ENCODE assay signal across 8 cellular contexts in the genomic region with DNA sequence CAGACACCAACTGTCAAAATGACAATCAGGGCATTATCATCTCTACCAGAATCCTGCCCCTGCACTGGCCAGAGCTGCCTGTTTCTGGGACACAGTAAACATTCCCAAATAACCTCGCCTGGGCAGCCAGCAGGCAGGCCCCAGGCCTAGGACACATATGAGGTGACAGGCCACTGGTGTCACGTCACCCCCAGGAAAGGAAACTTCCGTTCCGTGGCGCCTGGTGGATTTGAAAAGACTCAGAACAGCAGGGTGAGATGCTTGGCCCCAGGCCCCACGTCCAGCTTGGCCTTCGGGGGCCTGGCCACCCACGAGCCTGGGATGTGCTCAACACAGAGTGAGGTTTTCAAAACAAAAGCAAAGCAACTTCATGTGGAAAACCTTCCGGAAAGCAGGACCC. TPM values are rescaled to one million over a fixed set of nuclear protein-coding genes. Genes with fewer than 3 reads are reported as not detected.
DNase-seq lines count a peak whose midpoint lies in the region; ATAC-seq and TF ChIP-seq lines count a peak whose summit lies in the region.

No MANE protein-coding gene starts in this region.

- ATAC-seq in activated CD8-positive, alpha-beta T cell treated with anti-CD3 and anti-CD28 coated beads for 36 hours, result peak; percentile 11
- peak; percentile 15 to 22 for ATAC-seq in stimulated activated naive B cell treated with anti-CD40 and anti-IgM and Interleukin-4, amounts not matched to agents 10 μg/mL and 1 μg/mL and 100 μg/mL, for 72 hours (replicated peaks)
- ATAC-seq in HG03520 (IDR thresholded peaks at IDR 0.05; ENCODE audit: unreplicated experiment), result no peak

- H3K4me3 ChIP-seq in HAP-1, result peak overlapping the region; percentile 64
- H3K4me3 ChIP-seq in iPS-11a (ENCODE audit: low read depth, low read length), result peak overlapping the region; percentile 58

- DNase-seq in HAP-1 (ENCODE audit: low spot score in 2 of 2) (no peak), DMS 273 (lab: John Stamatoyannopoulos, UW; ENCODE audit: unreplicated experiment) (no peak), NCI-H1048 (lab: John Stamatoyannopoulos, UW) (no peak), KG1 (lab: John Stamatoyannopoulos, UW) (no peak)
- DNase-seq in activated CD8-positive, alpha-beta T cell treated with anti-CD3 and anti-CD28 coated beads for 36 hours, result peak; percentile 69
- no peak for DNase-seq in stimulated activated naive B cell treated with anti-CD40 and anti-IgM and Interleukin-4, amounts not matched to agents 10 μg/mL and 1 μg/mL and 100 μg/mL, for 72 hours

- in situ Hi-C loops in HAP-1 (cut with MboI; ENCODE audit: low sequenced_read_pairs), result no loop called here

- CTCF ChIA-PET in activated CD8-positive, alpha-beta T cell treated with anti-CD3 and anti-CD28 coated beads for 36 hours (lab: Charles Lee), result no interaction called here

- peaks cover 77% of the 10 kb centered on the region for H3K4me1 Mint-ChIP-seq in activated CD8-positive, alpha-beta T cell treated with anti-CD3 and anti-CD28 coated beads for 36 hours (ENCODE audit: low read depth)
- peaks cover 57 to 74% of the 10 kb centered on the region in 2 donors for H3K4me1 Mint-ChIP-seq in stimulated activated naive B cell treated with anti-CD40 and anti-IgM and Interleukin-4, amounts not matched to agents 10 μg/mL and 1 μg/mL and 100 μg/mL, for 72 hours

- no peaks in the 10 kb centered on the region for H3K27me3 Mint-ChIP-seq in activated CD8-positive, alpha-beta T cell treated with anti-CD3 and anti-CD28 coated beads for 36 hours
- no peaks in the 10 kb centered on the region for H3K27me3 Mint-ChIP-seq in stimulated activated naive B cell treated with anti-CD40 and anti-IgM and Interleukin-4, amounts not matched to agents 10 μg/mL and 1 μg/mL and 100 μg/mL, for 72 hours

- H3K9me3 Mint-ChIP-seq in activated CD8-positive, alpha-beta T cell treated with anti-CD3 and anti-CD28 coated beads for 36 hours, result no peaks in the 10 kb centered on the region
- peaks cover 0 to 4% of the 10 kb centered on the region in 2 donors for H3K9me3 Mint-ChIP-seq in stimulated activated naive B cell treated with anti-CD40 and anti-IgM and Interleukin-4, amounts not matched to agents 10 μg/mL and 1 μg/mL and 100 μg/mL, for 72 hours

- H3K4me3 Mint-ChIP-seq in activated CD8-positive, alpha-beta T cell treated with anti-CD3 and anti-CD28 coated beads for 36 hours, result peak overlapping the region; percentile 92
- H3K4me3 Mint-ChIP-seq in stimulated activated naive B cell treated with anti-CD40 and anti-IgM and Interleukin-4, amounts not matched to agents 10 μg/mL and 1 μg/mL and 100 μg/mL, for 72 hours, result peak overlapping the region; percentile 88 to 92

- H3K27me3 ChIP-seq in HAP-1 (ENCODE audit: low read depth), result peaks cover 3% of the 10 kb centered on the region; the same call in 1 of the 2 replicates

- POLR2A ChIA-PET in activated CD8-positive, alpha-beta T cell treated with anti-CD3 and anti-CD28 coated beads for 36 hours (lab: Charles Lee), result interaction anchor here (1.0 to 2.6 kb wide), 4 partner anchors 13 to 86 kb away, joined by 3 to 15 read pairs (median 8); no protein-coding TSS in a partner anchor

- H3K36me3 Mint-ChIP-seq in activated CD8-positive, alpha-beta T cell treated with anti-CD3 and anti-CD28 coated beads for 36 hours (ENCODE audit: low read depth), result peaks cover 46% of the 10 kb centered on the region
- H3K36me3 Mint-ChIP-seq in stimulated activated naive B cell treated with anti-CD40 and anti-IgM and Interleukin-4, amounts not matched to agents 10 μg/mL and 1 μg/mL and 100 μg/mL, for 72 hours, result peaks cover 13 to 27% of the 10 kb centered on the region in 2 donors

- H3K36me3 ChIP-seq in HAP-1 (replicated peaks), result no peaks in the 10 kb centered on the region

- peak overlapping the region; percentile 92 for H3K27ac Mint-ChIP-seq in activated CD8-positive, alpha-beta T cell treated with anti-CD3 and anti-CD28 coated beads for 36 hours
- peak overlapping the region; percentile 82 for H3K27ac Mint-ChIP-seq in stimulated activated naive B cell treated with anti-CD40 and anti-IgM and Interleukin-4, amounts not matched to agents 10 μg/mL and 1 μg/mL and 100 μg/mL, for 72 hours

- TF ChIP-seq CTCF in activated CD8-positive, alpha-beta T cell treated with anti-CD3 and anti-CD28 coated beads for 36 hours (IDR thresholded peaks at IDR 0.05), result no peak

- peaks cover 5% of the 10 kb centered on the region for H3K4me1 ChIP-seq in HAP-1

- H3K9me3 ChIP-seq in HAP-1, result no peaks in the 10 kb centered on the region

- intact Hi-C loops in activated CD8-positive, alpha-beta T cell treated with anti-CD3 and anti-CD28 coated beads for 36 hours (cut with micrococcal nuclease), result no loop called here

RNA-seq across cellular contexts. Expression of a gene that starts 1.3 kb away (rescaled TPM):
- 100 to 1,000 TPM; 290 to 317 TPM for total RNA-seq in activated CD8-positive, alpha-beta T cell treated with anti-CD3 and anti-CD28 coated beads for 36 hours
